ENCODE assay signal across 19 cellular contexts in the genomic region with DNA sequence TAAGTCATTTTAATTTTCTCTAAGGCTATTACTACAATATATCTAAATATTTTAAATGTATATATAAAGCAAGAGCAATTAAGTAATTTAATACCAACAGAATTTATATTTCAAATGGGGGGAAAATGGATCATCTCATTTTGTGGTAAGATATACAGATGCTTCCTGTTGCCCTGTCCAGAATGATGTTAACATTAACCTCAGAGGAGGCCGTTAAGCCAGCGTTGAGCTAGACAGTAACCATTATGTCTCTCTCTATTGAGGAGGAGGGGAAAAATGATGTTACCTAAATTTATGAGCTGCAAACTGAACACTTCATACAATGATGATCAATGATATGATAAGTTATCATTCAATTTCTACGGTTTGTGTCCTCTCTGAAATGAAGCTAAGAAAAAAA.
"Had no signal": no experiment of that assay in that cellular context is flagged by ENCODE, and none has a peak within 500 bp of the region (broad histone marks: within the 10 kb centered on the region; RNA-seq: fewer than 3 reads in every experiment).

No MANE protein-coding gene starts in this region.

- H3K4me1 ChIP-seq: breast epithelium, pancreas, thyroid gland had no signal

- H3K9me3 ChIP-seq: breast epithelium, pancreas, thyroid gland had no signal

- H3K4me3 ChIP-seq: breast epithelium, pancreas, thyroid gland had no signal

- ATAC-seq: activated naive CD8-positive, alpha-beta T cell treated with anti-CD3 and anti-CD28 coated beads, Interleukin-2, amount 50 U/mL, for 24 hours; activated T-helper 17 cell treated with anti-CD3 and anti-CD28 coated beads, Interleukin-2, amount 50 U/mL, for 72 hours; left lobe of liver; pancreas; stimulated activated naive B cell treated with anti-CD40 and anti-IgM and Interleukin-4, amounts not matched to agents 10 μg/mL and 1 μg/mL and 100 μg/mL, for 72 hours had no signal

- H3K36me3 ChIP-seq: breast epithelium, pancreas, thyroid gland had no signal

- H3K27ac ChIP-seq: breast epithelium, epithelial cell of prostate, pancreas, thyroid gland had no signal

- DNase-seq: activated CD4-positive, alpha-beta T cell treated with anti-CD3 and anti-CD28 coated beads, Interleukin-2, amount 50 U/mL, for 48 hours; activated CD4-positive, CD25-positive, alpha-beta regulatory T cell treated with anti-CD3 and anti-CD28 coated beads, Interleukin-2, amount 50 U/mL, for 72 hours; activated naive CD4-positive, alpha-beta T cell treated with anti-CD3 and anti-CD28 coated beads for 36 hours; activated naive CD8-positive, alpha-beta T cell treated with anti-CD3 and anti-CD28 coated beads, Interleukin-2, amount 50 U/mL, for 24 hours; aorta; dermis blood vessel endothelial cell; foreskin melanocyte; islet precursor cell; mammary epithelial cell; naive B cell; pancreas; stimulated activated CD4-positive, alpha-beta T cell treated with anti-CD3 and anti-CD28 coated beads, Interleukin-12 subunit alpha, Interleukin-12 subunit beta, amount 100 ng/mL, for 4 hours; stimulated activated naive B cell treated with anti-CD40 and anti-IgM and Interleukin-4, amounts not matched to agents 10 μg/mL and 1 μg/mL and 100 μg/mL, for 72 hours; T-helper 2 cell; thyroid gland had no signal

- H3K27me3 ChIP-seq: breast epithelium, pancreas, thyroid gland had no signal
